In genomic region chr22:19811211-19811621, GRCh38 we compare ENCODE assay signal across 1 cellular context.
TF ChIP-seq lines count a peak whose summit lies in the region.

No MANE protein-coding gene starts in this region.

TF ChIP-seq in SK-N-SH, 30 proteins besides CTCF, POLR2A, EP300 and RAD21 (continued from another document):
- TF ChIP-seq SMC3 (IDR thresholded peaks at IDR 0.05; ENCODE audit: low read depth, low read length) (no peak), USF2 (IDR thresholded peaks at IDR 0.05; ENCODE audit: borderline replicate concordance, low read depth, low read length) (no peak)
